ENCODE assay signal across 8 cellular contexts in the genomic region with DNA sequence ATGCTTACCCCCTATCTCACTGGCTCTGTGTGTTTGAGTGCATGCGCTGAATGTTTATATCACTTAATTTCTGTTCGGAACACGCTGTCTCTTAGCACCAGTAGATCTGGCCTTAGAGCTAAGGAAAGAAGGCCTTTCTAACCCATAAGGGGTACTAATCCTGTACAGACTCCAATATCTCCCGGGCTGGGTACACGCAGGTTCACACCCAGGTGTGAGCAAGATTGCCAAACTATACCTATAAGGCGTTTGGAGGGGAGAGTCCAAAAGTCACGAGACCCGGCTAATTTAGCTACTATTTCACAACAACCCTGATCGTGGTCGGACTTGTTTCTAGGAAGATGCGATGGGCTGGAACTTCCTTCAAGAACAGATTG. TPM values are rescaled to one million over a fixed set of nuclear protein-coding genes. Genes with fewer than 3 reads are reported as not detected.
DNase-seq lines count a peak whose midpoint lies in the region; ATAC-seq and TF ChIP-seq lines count a peak whose summit lies in the region.

No MANE protein-coding gene starts in this region.

- H3K36me3 ChIP-seq in SJCRH30 = peaks cover 12% of the 10 kb centered on the region
- peaks cover 3% of the 10 kb centered on the region for H3K36me3 ChIP-seq in skeletal muscle satellite cell (ENCODE audit: insufficient read depth, low read length)

- H3K4me3 ChIP-seq in AG04449 (ENCODE audit: low read depth, low read length) (peak overlapping the region; percentile 86), SJCRH30 (peak overlapping the region; percentile 88), fibroblast of the aortic adventitia (ENCODE audit: low read depth, low read length) (peak overlapping the region; percentile 83), skeletal muscle satellite cell (ENCODE audit: low read length) (peak overlapping the region; percentile 90)

- H3K27ac ChIP-seq in SJCRH30 = peak overlapping the region; percentile 74

- ATAC-seq in GM21576 (IDR thresholded peaks at IDR 0.05; ENCODE audit: unreplicated experiment) = peak; percentile 1

- POLR2A ChIA-PET in AG04449 (lab: Yijun Ruan, JAX) = interaction anchor here (0.6 kb wide), 1 partner anchor 163 kb away, joined by 3 read pairs; no protein-coding TSS in a partner anchor

- H3K4me2 ChIP-seq in skeletal muscle satellite cell (ENCODE audit: low read length) = peak overlapping the region; percentile 97

- 0 out of 2 replicates have a peak, but pooled peaks cover 2% of the 10 kb centered on the region for H3K4me1 ChIP-seq in SJCRH30
- H3K4me1 ChIP-seq in skeletal muscle satellite cell (ENCODE audit: control insufficient read depth, insufficient read depth, low read length) = peaks cover 11% of the 10 kb centered on the region

- CTCF ChIA-PET in AG04449 (lab: Yijun Ruan, JAX) = interaction anchor here (0.8 to 2.8 kb wide), 8 partner anchors 10 to 185 kb away, joined by 3 to 12 read pairs (median 6); partner anchors contain the start of gene ABI1

- no peak for DNase-seq in AG04449 (ENCODE audit: low read depth, low spot score)
- DNase-seq in SJCRH30 = no peak
- no peak for DNase-seq in fibroblast of the aortic adventitia (ENCODE audit: low read depth)
- no peak for DNase-seq in GOT3 (lab: John Stamatoyannopoulos, UW)
- no peak for DNase-seq in NCI-H2081 (lab: John Stamatoyannopoulos, UW)
- DNase-seq in NCI-H1092 treated with DMSO at 0.1 percent for 48 hours (lab: John Stamatoyannopoulos, UW) = no peak

- TF ChIP-seq CTCF in AG04449 (IDR thresholded peaks at IDR 0.05; ENCODE audit: insufficient read depth, low read length, missing control alignments) (no peak), fibroblast of the aortic adventitia (IDR thresholded peaks at IDR 0.05; ENCODE audit: insufficient read depth, low read length) (no peak)

- no peaks in the 10 kb centered on the region for H3K27me3 ChIP-seq in SJCRH30
- peaks cover 2% of the 10 kb centered on the region for H3K27me3 ChIP-seq in skeletal muscle satellite cell (ENCODE audit: control insufficient read depth, insufficient read depth, low read length)

- H3K9me3 ChIP-seq in SJCRH30 (replicated peaks) = no peaks in the 10 kb centered on the region
- H3K9me3 ChIP-seq in skeletal muscle satellite cell (replicated peaks; ENCODE audit: low read length) = no peaks in the 10 kb centered on the region

- peak overlapping the region; percentile 88 for H3K9ac ChIP-seq in skeletal muscle satellite cell (ENCODE audit: low read depth, low read length)

RNA-seq across cellular contexts. Expression of gene PDSS1, which starts 0.7 kb away (rescaled TPM):
- total RNA-seq in SJCRH30 (2014; rRNA removed; shearing (Covaris generic)) = 31.8 and 33.2 TPM in 2 replicates
- 9.2 and 11.0 TPM in 2 replicates for total RNA-seq in fibroblast of the aortic adventitia (ENCODE audit: low replicate concordance)
- 7.6 and 12.5 TPM in 2 replicates for total RNA-seq in skeletal muscle satellite cell (2012; rRNA removed)
